In the genomic region with DNA sequence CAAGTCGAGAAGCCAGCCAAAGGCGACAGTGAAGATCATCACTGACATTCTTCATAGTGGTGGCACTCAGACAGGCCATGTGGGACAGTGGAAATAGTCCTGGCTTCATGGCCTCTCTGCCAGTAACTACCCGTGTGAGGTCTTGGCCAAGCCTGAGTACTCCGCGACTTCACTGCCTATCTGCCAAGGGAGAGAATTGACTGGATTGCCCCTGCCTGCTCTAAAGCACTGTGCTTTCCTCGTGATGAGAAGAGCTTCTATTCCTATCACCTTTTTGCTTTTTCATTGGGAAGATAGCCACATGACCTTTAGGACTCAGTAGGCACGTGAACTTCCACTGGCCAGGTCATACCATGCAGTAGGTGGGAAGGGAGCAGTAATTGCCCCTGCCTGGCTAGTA, we compare ENCODE assay signal across 14 cellular contexts.
A peak's percentile ranks its signal among the peaks of the same experiment; 100 is the strongest.
DNase-seq lines count a peak whose midpoint lies in the region; ATAC-seq, FAIRE-seq and TF ChIP-seq lines count a peak whose summit lies in the region.
"Had no signal": no experiment of that assay in that cellular context is flagged by ENCODE, and none has a peak within 500 bp of the region (broad histone marks: within the 10 kb centered on the region; RNA-seq: fewer than 3 reads in every experiment).

No MANE protein-coding gene starts in this region.

- RAD21 ChIA-PET in GM12878 (lab: Charles Lee; ENCODE audit: unreplicated experiment) = no interaction called here

- H3K79me2 ChIP-seq in GM12878 (ENCODE audit: control insufficient read depth, insufficient read depth, low read length) (no peaks in the 10 kb centered on the region), SK-N-SH (ENCODE audit: insufficient read depth) (no peaks in the 10 kb centered on the region)

- no peak overlapping the region for H3K4me3 ChIP-seq in GM12878
- no peak overlapping the region for H3K4me3 ChIP-seq in naive thymus-derived CD4-positive, alpha-beta T cell (ENCODE audit: low read length)
- H3K4me3 ChIP-seq in SK-N-SH (ENCODE audit: low read depth in 2 of 2, low read length in 1 of 2) = no peak overlapping the region
- no peak overlapping the region for H3K4me3 ChIP-seq in ovary
- H3K4me3 ChIP-seq: gastrocnemius medialis, tibial nerve had no signal

- H3K4me2 ChIP-seq in GM12878 (ENCODE audit: control insufficient read depth, insufficient read depth) = peak overlapping the region; percentile 70; the same call in 1 of the 2 replicates
- H3K4me2 ChIP-seq in SK-N-SH = no peak overlapping the region

- H3K27ac Mint-ChIP-seq in naive thymus-derived CD4-positive, alpha-beta T cell = peak overlapping the region; percentile 3 to 86 (median 71)
- H3K27ac Mint-ChIP-seq: progenitor cell of endocrine pancreas had no signal

- H3F3A ChIP-seq in SK-N-SH (replicated peaks; ENCODE audit: insufficient read depth) = no peaks in the 10 kb centered on the region

- H4K20me1 ChIP-seq in GM12878 (ENCODE audit: control insufficient read depth, insufficient read depth) (no peaks in the 10 kb centered on the region), SK-N-SH (ENCODE audit: insufficient read depth) (no peaks in the 10 kb centered on the region)

- H3K4me1 Mint-ChIP-seq in naive thymus-derived CD4-positive, alpha-beta T cell = peaks cover 24 to 73% (median 27%) of the 10 kb centered on the region in 7 donors

- intact Hi-C loops in GM12878 (cut with micrococcal nuclease; ENCODE audit: unreplicated experiment) = no loop called here
- intact Hi-C loops in naive thymus-derived CD4-positive, alpha-beta T cell (cut with micrococcal nuclease) = loop anchor here in 1 of 2 donors (1.0 to 5.0 kb wide), 3 partner anchors 8 to 186 kb away; a partner anchor contains a TSS
- intact Hi-C loops in ovary (cut with DNase I) = no loop called here

- no peak overlapping the region; the same call in 1 of the 2 replicates for H3K27ac ChIP-seq in GM12878 (ENCODE audit: control insufficient read depth, insufficient read depth)
- H3K27ac ChIP-seq in naive thymus-derived CD4-positive, alpha-beta T cell (ENCODE audit: low read depth, low read length) = no peak overlapping the region
- H3K27ac ChIP-seq in SK-N-SH (ENCODE audit: low read depth in 2 of 2, low read length in 1 of 2) = no peak overlapping the region
- no peak overlapping the region for H3K27ac ChIP-seq in ovary
- H3K27ac ChIP-seq: 22Rv1, gastrocnemius medialis, tibial nerve had no signal

- peak; percentile 51 for DNase-seq in DMS53 (lab: John Stamatoyannopoulos, UW)
- DNase-seq in DMS53 treated with DMSO at 0.1 percent for 48 hours (lab: John Stamatoyannopoulos, UW; ENCODE audit: unreplicated experiment) = no peak
- DNase-seq in GM12892 (ENCODE audit: insufficient read length) = no peak
- no peak for DNase-seq in GM12878 (ENCODE audit: low read depth, low spot score)
- no peak for DNase-seq in naive thymus-derived CD4-positive, alpha-beta T cell
- DNase-seq in SK-N-SH = no peak
- DNase-seq in SKM-1 (lab: John Stamatoyannopoulos, UW; ENCODE audit: unreplicated experiment) = no peak
- no peak for DNase-seq in ovary

- no TSS peak for BruUV-seq in GM12878 (replicated peaks; lab: Mats Ljungman, UMichigan)

- TF ChIP-seq POLR2A in GM12892 (IDR thresholded peaks at IDR 0.05; ENCODE audit: low read depth, low read length) (no peak), GM12878 (IDR thresholded peaks at IDR 0.05; ENCODE audit: low read depth, low read length) (no peak), ovary (IDR thresholded peaks at IDR 0.05) (no peak)

- no peaks in the 10 kb centered on the region; the same call in 2 of the 3 replicates for H3K9me3 ChIP-seq in GM12878 (replicated peaks; ENCODE audit: control insufficient read depth, insufficient read depth, low read length)
- H3K9me3 ChIP-seq in naive thymus-derived CD4-positive, alpha-beta T cell (ENCODE audit: control insufficient read depth in 2 of 3, low read length in 3 of 3) = no peaks in the 10 kb centered on the region
- no peaks in the 10 kb centered on the region for H3K9me3 ChIP-seq in SK-N-SH
- no peaks in the 10 kb centered on the region for H3K9me3 ChIP-seq in ovary
- H3K9me3 ChIP-seq: gastrocnemius medialis, tibial nerve had no signal

- H2AFZ ChIP-seq in GM12878 (ENCODE audit: control insufficient read depth, low read depth, low read length) = no peak overlapping the region
- no peak overlapping the region for H2AFZ ChIP-seq in SK-N-SH (ENCODE audit: low read depth)

- SMC1A ChIA-PET in GM12878 (lab: Charles Lee; ENCODE audit: uncharacterized antibody, unreplicated experiment) = interaction anchor here (0.5 to 0.8 kb wide), 2 partner anchors 132 to 373 kb away, joined by 3 read pairs; no protein-coding TSS in a partner anchor

- no peak for ATAC-seq in GM12878
- no peak for ATAC-seq in naive thymus-derived CD4-positive, alpha-beta T cell
- ATAC-seq: gastrocnemius medialis had no signal

- TF ChIP-seq EP300 in GM12878 (IDR thresholded peaks at IDR 0.05; ENCODE audit: borderline replicate concordance in 1 of 2, control insufficient read depth in 1 of 2, low read depth in 2 of 2, low read length in 2 of 2) (no peak), SK-N-SH (IDR thresholded peaks at IDR 0.05; ENCODE audit: borderline replicate concordance in 1 of 2, low read depth in 1 of 2, low read length in 1 of 2) (no peak), ovary (IDR thresholded peaks at IDR 0.05) (no peak)

- no peak for TF ChIP-seq RAD21 in GM12878 (IDR thresholded peaks at IDR 0.05; ENCODE audit: insufficient read depth, low read depth, low read length)
- no peak for TF ChIP-seq RAD21 in SK-N-SH (IDR thresholded peaks at IDR 0.05; ENCODE audit: low read length)

- no peaks in the 10 kb centered on the region for H3K9me3 Mint-ChIP-seq in naive thymus-derived CD4-positive, alpha-beta T cell

- peak overlapping the region in 3 of 10 donors; percentile 51 to 75 (median 70) for H3K4me3 Mint-ChIP-seq in naive thymus-derived CD4-positive, alpha-beta T cell

- 60% methylated on average over 7 of the region's 7 CpGs for WGBS in GM12878 (ENCODE audit: insufficient coverage, insufficient replicate concordance, low lambda C conversion rate, missing lambda C conversion rate)
- WGBS in SK-N-SH (ENCODE audit: low lambda C conversion rate) = 66% methylated on average over 7 of the region's 7 CpGs
- 81 to 86% (median 82%) methylated on average over 7 of the region's 7 CpGs for WGBS in ovary, 3 donors

- POLR2A ChIA-PET in GM12878 (lab: Charles Lee) (interaction anchor here (1.5 kb wide), 1 partner anchor 93 kb away, joined by 3 read pairs; no protein-coding TSS in a partner anchor), SK-N-SH (lab: Yijun Ruan, JAX) (no interaction called here)
- POLR2A ChIA-PET in naive thymus-derived CD4-positive, alpha-beta T cell (lab: Charles Lee) = no interaction called here

- H3K27me3 ChIP-seq in GM12878 (replicated peaks in 1 of 2; ENCODE audit: control insufficient read depth in 2 of 2, insufficient read depth in 2 of 2, low read length in 1 of 2) (0 out of 4 replicates have a peak, but pooled peaks cover 0 to 2% of the 10 kb centered on the region in 2 experiments), SK-N-SH (ENCODE audit: insufficient read depth) (no peaks in the 10 kb centered on the region), ovary (no peaks in the 10 kb centered on the region)
- no peaks in the 10 kb centered on the region for H3K27me3 ChIP-seq in naive thymus-derived CD4-positive, alpha-beta T cell (ENCODE audit: control insufficient read depth in 2 of 2, insufficient read depth in 2 of 2, low read length in 2 of 2)
- H3K27me3 ChIP-seq: gastrocnemius medialis, tibial nerve had no signal

- H3K27me3 Mint-ChIP-seq in naive thymus-derived CD4-positive, alpha-beta T cell = peaks cover 0 to 10% (median 6%) of the 10 kb centered on the region in 5 donors
- H3K27me3 Mint-ChIP-seq: progenitor cell of endocrine pancreas had no signal

- CTCF ChIA-PET in GM12878 (lab: Yijun Ruan, JAX) = interaction anchor here (1.0 to 2.2 kb wide), 2 partner anchors 10 to 170 kb away, joined by 3 to 5 read pairs; a partner anchor contains a TSS
- CTCF ChIA-PET in naive thymus-derived CD4-positive, alpha-beta T cell (lab: Charles Lee) = no interaction called here
- CTCF ChIA-PET in SK-N-SH (lab: Yijun Ruan, JAX) = interaction anchor here (1.2 kb wide), 2 partner anchors 173 to 315 kb away, joined by 3 read pairs; no protein-coding TSS in a partner anchor

- no peak for TF ChIP-seq CTCF in GM12878 (IDR thresholded peaks at IDR 0.05 in 2 of 3, conservative IDR thresholded peaks at IDR 0.05 in 1 of 3; ENCODE audit: control insufficient read depth in 2 of 3, extremely low read depth in 1 of 3, insufficient read depth in 1 of 3, low read depth in 3 of 3, low read length in 3 of 3)
- TF ChIP-seq CTCF in SK-N-SH (IDR thresholded peaks at IDR 0.05) = no peak
- TF ChIP-seq CTCF in ovary (IDR thresholded peaks at IDR 0.05) = no peak

- FAIRE-seq in GM12892 (lab: Jason Lieb, UNC) (peak; percentile 27), GM12878 (lab: Jason Lieb, UNC) (no peak)
- FAIRE-seq: G401.6 had no signal

- H3K9me2 ChIP-seq in SK-N-SH = no peaks in the 10 kb centered on the region

- H3K36me3 ChIP-seq in GM12878 (ENCODE audit: control insufficient read depth in 2 of 2, insufficient read depth in 2 of 2, low read length in 1 of 2) = no peaks in the 10 kb centered on the region
- H3K36me3 ChIP-seq in naive thymus-derived CD4-positive, alpha-beta T cell (ENCODE audit: control insufficient read depth in 2 of 3, insufficient read depth in 3 of 3, low read length in 3 of 3) = no peaks in the 10 kb centered on the region
- no peaks in the 10 kb centered on the region for H3K36me3 ChIP-seq in SK-N-SH (replicated peaks in 1 of 2; ENCODE audit: control insufficient read depth in 1 of 2, insufficient read depth in 2 of 2, low read length in 1 of 2)
- H3K36me3 ChIP-seq in ovary = no peaks in the 10 kb centered on the region
- H3K36me3 ChIP-seq: gastrocnemius medialis, tibial nerve had no signal

- H3K36me3 Mint-ChIP-seq in naive thymus-derived CD4-positive, alpha-beta T cell = peaks cover 0 to 1% (median 0%) of the 10 kb centered on the region in 5 donors
- H3K36me3 Mint-ChIP-seq: CD8-positive, alpha-beta memory T cell had no signal

- in situ Hi-C loops in GM12878 (cut with MboI) = no loop called here

- H3K9ac ChIP-seq in GM12878 (ENCODE audit: control insufficient read depth, insufficient read depth, low read length) (no peak overlapping the region), SK-N-SH (no peak overlapping the region)

- H3K4me1 ChIP-seq in GM12878 (ENCODE audit: control insufficient read depth, insufficient read depth, low read length) = peaks cover 28% of the 10 kb centered on the region
- H3K4me1 ChIP-seq in naive thymus-derived CD4-positive, alpha-beta T cell (ENCODE audit: control insufficient read depth in 2 of 2, insufficient read depth in 2 of 2, low read length in 2 of 2) = peaks cover 6 to 16% of the 10 kb centered on the region in 2 donors
- peaks cover 0 to 27% of the 10 kb centered on the region in 2 experiments; a peak in 1 of 4 replicates for H3K4me1 ChIP-seq in SK-N-SH (ENCODE audit: control insufficient read depth in 1 of 2, insufficient read depth in 2 of 2, low read depth in 1 of 2, low read length in 1 of 2)
- H3K4me1 ChIP-seq in ovary (ENCODE audit: insufficient read depth) = no peaks in the 10 kb centered on the region

TF ChIP-seq in SK-N-SH, 30 proteins besides CTCF, POLR2A, EP300 and RAD21 (continues in another document):
- TF ChIP-seq RXRA (IDR thresholded peaks at IDR 0.05; ENCODE audit: borderline replicate concordance, low read depth) (no peak), GATA2 (CRISPR knock-in tag; IDR thresholded peaks at IDR 0.05) (no peak)
